ENCODE assay signal across 8 cellular contexts in the genomic region with DNA sequence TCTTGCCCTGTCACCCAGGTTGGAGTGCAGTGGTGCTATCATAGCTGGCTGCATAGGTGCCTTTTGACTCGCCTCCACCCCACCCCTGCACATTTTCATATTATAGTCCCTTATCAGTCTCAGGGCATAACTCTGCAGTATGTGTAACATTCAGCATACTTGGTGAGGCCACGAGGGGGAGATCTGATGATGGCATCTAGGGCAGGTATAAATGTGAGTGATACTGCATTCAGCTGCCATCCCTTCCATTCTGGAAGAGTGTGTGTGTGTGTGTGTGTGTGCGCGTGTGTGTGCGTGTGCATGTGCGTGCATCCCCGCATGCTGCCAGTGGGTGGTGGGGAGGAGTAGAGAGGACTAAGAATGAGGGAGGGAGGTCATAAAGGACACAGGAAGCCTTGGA.
DNase-seq lines count a peak whose midpoint lies in the region; ATAC-seq and TF ChIP-seq lines count a peak whose summit lies in the region.

No MANE protein-coding gene starts in this region.

- TF ChIP-seq CTCF in transverse colon (IDR thresholded peaks at IDR 0.05), result peak in 2 of 5 experiments; percentile 26 to 51

- H3K9me3 Mint-ChIP-seq in CD8-positive, alpha-beta memory T cell, result no peaks in the 10 kb centered on the region
- no peaks in the 10 kb centered on the region for H3K9me3 Mint-ChIP-seq in activated CD4-positive, alpha-beta T cell treated with anti-CD3 and anti-CD28 coated beads, Interleukin-2, amount 10 ng/mL, durations not matched to agents 7 days and 5 days

- H3K4me3 ChIP-seq in CD8-positive, alpha-beta memory T cell (ENCODE audit: low read length), result no peak overlapping the region
- H3K4me3 ChIP-seq in transverse colon, result no peak overlapping the region

- 43 to 89% methylated on average over 6 to 7 of the region's 7 CpGs for WGBS in transverse colon (ENCODE audit: low coverage in 1 of 2), 2 donors

- peak overlapping the region in 2 of 7 donors; percentile 33 to 64 for H3K4me3 Mint-ChIP-seq in CD8-positive, alpha-beta memory T cell
- no peak overlapping the region for H3K4me3 Mint-ChIP-seq in activated CD4-positive, alpha-beta T cell treated with anti-CD3 and anti-CD28 coated beads, Interleukin-2, amount 10 ng/mL, durations not matched to agents 7 days and 5 days

- POLR2A ChIA-PET in CD8-positive, alpha-beta memory T cell (lab: Charles Lee), result no interaction called here
- POLR2A ChIA-PET in activated CD4-positive, alpha-beta T cell treated with anti-CD3 and anti-CD28 coated beads, Interleukin-2, amount 10 ng/mL, durations not matched to agents 7 days and 5 days (lab: Charles Lee), result no interaction called here

- H3K27me3 Mint-ChIP-seq in CD8-positive, alpha-beta memory T cell, result no peaks in the 10 kb centered on the region
- no peaks in the 10 kb centered on the region for H3K27me3 Mint-ChIP-seq in activated CD4-positive, alpha-beta T cell treated with anti-CD3 and anti-CD28 coated beads, Interleukin-2, amount 10 ng/mL, durations not matched to agents 7 days and 5 days

- no peak for TF ChIP-seq POLR2A in transverse colon (IDR thresholded peaks at IDR 0.05)

- intact Hi-C loops in head of caudate nucleus (cut with DNase I) (no loop called here), transverse colon (cut with DNase I; ENCODE audit: low total_unique reads) (no loop called here)

- peaks cover 57% of the 10 kb centered on the region for H3K4me1 ChIP-seq in CD8-positive, alpha-beta memory T cell (ENCODE audit: insufficient read depth, low read length)
- H3K4me1 ChIP-seq in transverse colon, result peaks cover 6 to 68% (median 27%) of the 10 kb centered on the region in 4 donors

- in situ Hi-C loops in transverse colon (cut with MboI; ENCODE audit: low pct_ligation_motif_present in 1 of 4, low pct_unique_long_range_greater_than_20kb in 1 of 4, low sequenced_read_pairs in 3 of 4), result no loop called here

- peaks cover 78 to 93% (median 89%) of the 10 kb centered on the region in 3 donors for H3K4me1 Mint-ChIP-seq in CD8-positive, alpha-beta memory T cell
- H3K4me1 Mint-ChIP-seq in activated CD4-positive, alpha-beta T cell treated with anti-CD3 and anti-CD28 coated beads, Interleukin-2, amount 10 ng/mL, durations not matched to agents 7 days and 5 days, result peaks cover 89% of the 10 kb centered on the region

- no peaks in the 10 kb centered on the region for H3K27me3 ChIP-seq in CD8-positive, alpha-beta memory T cell (ENCODE audit: insufficient read depth, low read length, poor library complexity, severe bottlenecking)
- H3K27me3 ChIP-seq in transverse colon, result no peaks in the 10 kb centered on the region

- peaks cover 0 to 5% (median 0%) of the 10 kb centered on the region in 3 donors for H3K36me3 Mint-ChIP-seq in CD8-positive, alpha-beta memory T cell
- H3K36me3 Mint-ChIP-seq in activated CD4-positive, alpha-beta T cell treated with anti-CD3 and anti-CD28 coated beads, Interleukin-2, amount 10 ng/mL, durations not matched to agents 7 days and 5 days (ENCODE audit: low read depth), result peaks cover 12% of the 10 kb centered on the region

- H3K27ac Mint-ChIP-seq in CD8-positive, alpha-beta memory T cell, result peak overlapping the region in 5 of 8 donors; percentile 12 to 86 (median 59)
- peak overlapping the region; percentile 63 for H3K27ac Mint-ChIP-seq in activated CD4-positive, alpha-beta T cell treated with anti-CD3 and anti-CD28 coated beads, Interleukin-2, amount 10 ng/mL, durations not matched to agents 7 days and 5 days

- DNase-seq in CD8-positive, alpha-beta memory T cell, result peak in 2 of 5 donors; percentile 7 to 43
- peak; percentile 62 for DNase-seq in activated CD4-positive, alpha-beta T cell treated with anti-CD3 and anti-CD28 coated beads, Interleukin-2, amount 10 ng/mL, durations not matched to agents 7 days and 5 days
- peak in 29 of 42 donors; percentile 25 to 76 (median 45) for DNase-seq in head of caudate nucleus
- peak; percentile 50 for DNase-seq in transverse colon
- no peak for DNase-seq in islet precursor cell
- DNase-seq in NCI-H748 (lab: John Stamatoyannopoulos, UW; ENCODE audit: unreplicated experiment), result no peak

- H3K9me3 ChIP-seq in CD8-positive, alpha-beta memory T cell (ENCODE audit: low read length), result no peaks in the 10 kb centered on the region
- no peaks in the 10 kb centered on the region for H3K9me3 ChIP-seq in transverse colon

- CTCF ChIA-PET in CD8-positive, alpha-beta memory T cell (lab: Charles Lee), result interaction anchor here (0.7 kb wide), 1 partner anchor 28 kb away, joined by 3 read pairs; no protein-coding TSS in a partner anchor
- CTCF ChIA-PET in activated CD4-positive, alpha-beta T cell treated with anti-CD3 and anti-CD28 coated beads, Interleukin-2, amount 10 ng/mL, durations not matched to agents 7 days and 5 days (lab: Charles Lee), result interaction anchor here (1.1 to 1.8 kb wide), 3 partner anchors 14 to 21 kb away, joined by 3 to 5 read pairs (median 4); no protein-coding TSS in a partner anchor

- peak; percentile 42 for ATAC-seq in HG02642 (IDR thresholded peaks at IDR 0.05; ENCODE audit: poor library complexity, unreplicated experiment)
- no peak for ATAC-seq in GM18858 (IDR thresholded peaks at IDR 0.05; ENCODE audit: unreplicated experiment)

- no peaks in the 10 kb centered on the region for H3K36me3 ChIP-seq in CD8-positive, alpha-beta memory T cell (ENCODE audit: insufficient read depth, low read length)
- H3K36me3 ChIP-seq in transverse colon, result no peaks in the 10 kb centered on the region

- no peak for TF ChIP-seq EP300 in transverse colon (IDR thresholded peaks at IDR 0.05; ENCODE audit: low read depth)

- H3K27ac ChIP-seq in CD8-positive, alpha-beta memory T cell (ENCODE audit: low read depth, low read length), result no peak overlapping the region
- H3K27ac ChIP-seq in transverse colon, result no peak overlapping the region

Comparison
In these comparisons a context has a peak if more than half of its experiments do, and no peak if none do; other contexts are left out.
1. DNase-seq: peak in activated CD4-positive, alpha-beta T cell treated with anti-CD3 and anti-CD28 coated beads, Interleukin-2, amount 10 ng/mL, durations not matched to agents 7 days and 5 days (single experiment), head of caudate nucleus (29 of 42) and transverse colon (single experiment); none in islet precursor cell (single experiment) and NCI-H748 (single experiment).